ENCODE assay signal across 27 cellular contexts in the genomic region with DNA sequence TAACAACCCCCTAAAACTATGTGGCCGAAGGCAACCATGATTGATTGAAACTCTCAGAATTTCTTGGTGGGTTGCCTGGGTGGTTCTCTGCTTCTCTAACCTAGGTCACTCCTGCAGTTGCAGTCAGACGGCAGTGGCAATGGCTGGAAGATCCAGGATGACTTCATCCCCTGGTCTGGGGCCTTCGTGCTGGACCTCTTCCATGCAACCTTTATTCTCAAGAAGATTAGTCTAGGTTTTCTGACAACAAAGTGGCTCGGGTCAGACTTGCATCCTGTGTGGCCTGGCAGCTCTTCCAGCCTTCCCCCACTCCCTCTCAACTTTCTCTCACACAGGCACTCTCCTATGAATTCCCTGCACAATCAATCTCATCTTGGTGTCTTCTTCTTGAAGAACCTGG.
"Had no signal": no experiment of that assay in that cellular context is flagged by ENCODE, and none has a peak within 500 bp of the region (broad histone marks: within the 10 kb centered on the region; RNA-seq: fewer than 3 reads in every experiment).

No MANE protein-coding gene starts in this region.

- H3K36me3 Mint-ChIP-seq: activated naive CD8-positive, alpha-beta T cell; brain; WTC11 had no signal

- H3K36me3 ChIP-seq: Peyer's patch had no signal

- H3K4me3 ChIP-seq: K562, Peyer's patch had no signal

- DNase-seq: activated CD4-positive, alpha-beta T cell treated with anti-CD3 and anti-CD28 coated beads, Interleukin-2, amount 10 ng/mL, durations not matched to agents 24 days and 14 days; activated CD4-positive, alpha-beta T cell treated with anti-CD3 and anti-CD28 coated beads, Interleukin-2, amount 50 U/mL, for 48 hours; activated CD4-positive, CD25-positive, alpha-beta regulatory T cell treated with anti-CD3 and anti-CD28 coated beads, Interleukin-2, amount 50 U/mL, for 72 hours; activated CD8-positive, alpha-beta memory T cell treated with anti-CD3 and anti-CD28 coated beads for 24 hours; activated gamma-delta T cell; activated naive CD4-positive, alpha-beta T cell treated with anti-CD3 and anti-CD28 coated beads for 36 hours; activated T-cell treated with anti-CD3 and anti-CD28 coated beads for 4 hours; activated T-cell treated with anti-CD3 and anti-CD28 coated beads, Interleukin-2, amount 50 U/mL, for 48 hours; amygdala; Kasumi-1; NCI-H1092; NCI-H1417; NCI-H1930; NCI-H2171; NCI-H345; NCI-H510A; NCI-H69; NK-92 treated with Interleukin-12 subunit alpha and Interleukin-12 subunit beta, amount 100 ng/mL, for 24 hours; Peyer's patch; SHP77 had no signal

- H3K4me1 Mint-ChIP-seq: activated CD4-positive, alpha-beta T cell treated with anti-CD3 and anti-CD28 coated beads, Interleukin-2, amount 10 ng/mL, durations not matched to agents 24 days and 14 days; activated T-helper 17 cell treated with anti-CD3 and anti-CD28 coated beads, Interleukin-2, amount 50 U/mL, for 72 hours; brain; central memory CD8-positive, alpha-beta T cell had no signal

- H3K9me3 Mint-ChIP-seq: activated CD4-positive, alpha-beta T cell treated with anti-CD3 and anti-CD28 coated beads, Interleukin-2, amount 10 ng/mL, durations not matched to agents 24 days and 14 days; activated naive CD4-positive, alpha-beta T cell treated with anti-CD3 and anti-CD28 coated beads for 36 hours; activated T-helper 17 cell treated with anti-CD3 and anti-CD28 coated beads, Interleukin-2, amount 50 U/mL, for 72 hours; brain; central memory CD8-positive, alpha-beta T cell; T-helper 1 cell treated with Interleukin-12 subunit alpha and Interleukin-12 subunit beta and Interleukin-4 antibody, amounts not matched to agents 30 μg/mL and 1 μg/mL, for 36 hours had no signal

- H3K9me3 ChIP-seq: Peyer's patch had no signal

- H3K27me3 ChIP-seq: Peyer's patch had no signal

- H3K27me3 Mint-ChIP-seq: brain; central memory CD8-positive, alpha-beta T cell had no signal

- H3K27ac Mint-ChIP-seq: activated CD4-positive, alpha-beta T cell treated with anti-CD3 and anti-CD28 coated beads, Interleukin-2, amount 10 ng/mL, durations not matched to agents 24 days and 14 days; activated naive CD4-positive, alpha-beta T cell treated with anti-CD3 and anti-CD28 coated beads for 36 hours; activated naive CD8-positive, alpha-beta T cell; activated T-helper 17 cell treated with anti-CD3 and anti-CD28 coated beads, Interleukin-2, amount 50 U/mL, for 72 hours; brain; T-helper 1 cell treated with Interleukin-12 subunit alpha and Interleukin-12 subunit beta and Interleukin-4 antibody, amounts not matched to agents 30 μg/mL and 1 μg/mL, for 36 hours; WTC11 had no signal

- H3K4me1 ChIP-seq: Peyer's patch had no signal

- H3K4me3 Mint-ChIP-seq: activated CD4-positive, alpha-beta T cell treated with anti-CD3 and anti-CD28 coated beads, Interleukin-2, amount 10 ng/mL, durations not matched to agents 24 days and 14 days; activated naive CD4-positive, alpha-beta T cell treated with anti-CD3 and anti-CD28 coated beads for 36 hours; activated naive CD8-positive, alpha-beta T cell; activated T-helper 17 cell treated with anti-CD3 and anti-CD28 coated beads, Interleukin-2, amount 50 U/mL, for 72 hours; brain; central memory CD8-positive, alpha-beta T cell; T-helper 1 cell treated with Interleukin-12 subunit alpha and Interleukin-12 subunit beta and Interleukin-4 antibody, amounts not matched to agents 30 μg/mL and 1 μg/mL, for 36 hours; WTC11 had no signal

- ATAC-seq: activated T-helper 17 cell treated with anti-CD3 and anti-CD28 coated beads, Interleukin-2, amount 50 U/mL, for 72 hours; K562; WTC11 had no signal

- H3K27ac ChIP-seq: Peyer's patch had no signal
